In the genomic region with DNA sequence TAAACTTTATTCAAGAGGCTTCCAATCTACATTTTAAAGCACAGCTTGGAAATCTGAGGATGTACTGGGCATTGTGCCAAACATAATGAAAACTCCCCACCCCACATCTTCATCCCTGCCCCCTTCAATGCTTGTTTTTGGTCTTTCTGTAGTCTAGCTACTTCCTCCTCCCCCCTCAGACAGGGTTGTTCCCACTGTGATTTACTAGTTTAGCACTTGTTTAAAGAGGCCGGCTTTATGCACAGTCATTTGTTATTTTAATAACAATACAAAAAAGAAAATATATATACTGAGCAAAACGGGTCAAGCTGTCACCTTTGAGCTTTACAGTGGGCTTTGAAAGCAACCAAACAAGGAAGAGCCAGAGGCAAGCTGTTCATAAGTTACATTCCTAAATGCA, we compare ENCODE assay signal across 20 cellular contexts.
DNase-seq lines count a peak whose midpoint lies in the region; ATAC-seq and TF ChIP-seq lines count a peak whose summit lies in the region.
"Had no signal": no experiment of that assay in that cellular context is flagged by ENCODE, and none has a peak within 500 bp of the region (broad histone marks: within the 10 kb centered on the region; RNA-seq: fewer than 3 reads in every experiment).

No MANE protein-coding gene starts in this region.

- no peak for TF ChIP-seq EP300 in sigmoid colon (IDR thresholded peaks at IDR 0.05)

- TF ChIP-seq POLR2A in sigmoid colon (IDR thresholded peaks at IDR 0.05) = no peak

- H3K27ac ChIP-seq in SJSA1 = peak overlapping the region; percentile 25
- peak overlapping the region in 3 of 4 donors; percentile 53 to 76 (median 76) for H3K27ac ChIP-seq in sigmoid colon
- H3K27ac ChIP-seq: 22Rv1, BLaER1, body of pancreas, suprapubic skin had no signal

- DNase-seq in NCI-H1417 (lab: John Stamatoyannopoulos, UW) (peak in 2 of 3 experiments; percentile 38 to 64), NCI-H1417 treated with DMSO at 0.1 percent for 48 hours (lab: John Stamatoyannopoulos, UW) (no peak), SJSA1 (ENCODE audit: low read depth in 1 of 2, low spot score in 2 of 2) (peak in 1 of 2 experiments; percentile 38), fibroblast of villous mesenchyme (ENCODE audit: low read depth) (peak; percentile 63), sigmoid colon (no peak), DMS53 (lab: John Stamatoyannopoulos, UW) (no peak)
- no peak for DNase-seq in activated T-cell treated with anti-CD3 and anti-CD28 coated beads, Interleukin-2, amount 50 U/mL, for 1 hour
- DNase-seq: activated naive CD4-positive, alpha-beta T cell treated with anti-CD3 and anti-CD28 coated beads, Interleukin-2, amount 50 U/mL, for 16 hours; activated T-cell treated with anti-CD3 and anti-CD28 coated beads for 4 hours; body of pancreas; GF-D8; KG1; NCI-H1092; NCI-H2227 treated with DMSO at 0.1 percent for 48 hours; small intestine had no signal

- ATAC-seq in HG02798 (IDR thresholded peaks at IDR 0.05; ENCODE audit: poor library complexity, unreplicated experiment) = no peak
- ATAC-seq: body of pancreas, GM12878 had no signal

- peaks cover 55% of the 10 kb centered on the region for H3K4me1 ChIP-seq in SJSA1 (replicated peaks)
- H3K4me1 ChIP-seq in sigmoid colon = peaks cover 0 to 78% (median 49%) of the 10 kb centered on the region in 4 donors
- H3K4me1 ChIP-seq: BLaER1, body of pancreas, suprapubic skin had no signal

- intact Hi-C loops in sigmoid colon (cut with DNase I) = loop anchor here (10.0 kb wide), 1 partner anchor 144 kb away; no protein-coding TSS in a partner anchor

- TF ChIP-seq CTCF in fibroblast of villous mesenchyme (IDR thresholded peaks at IDR 0.05; ENCODE audit: insufficient read depth, low read depth, low read length) (no peak), sigmoid colon (IDR thresholded peaks at IDR 0.05) (no peak)

- H3K36me3 ChIP-seq in SJSA1 = no peaks in the 10 kb centered on the region
- no peaks in the 10 kb centered on the region for H3K36me3 ChIP-seq in sigmoid colon
- H3K36me3 ChIP-seq: BLaER1, suprapubic skin had no signal

- 13 to 14% methylated on average over 2 of the region's 2 CpGs for WGBS in sigmoid colon, 2 donors

- H3K9me3 ChIP-seq in SJSA1 (replicated peaks) = no peaks in the 10 kb centered on the region
- H3K9me3 ChIP-seq in sigmoid colon = no peaks in the 10 kb centered on the region
- H3K9me3 ChIP-seq: BLaER1, body of pancreas, suprapubic skin had no signal

- H3K27me3 ChIP-seq in SJSA1 (replicated peaks) (no peaks in the 10 kb centered on the region), sigmoid colon (no peaks in the 10 kb centered on the region)
- H3K27me3 ChIP-seq: BLaER1, body of pancreas, suprapubic skin had no signal

- H3K4me3 ChIP-seq in SJSA1 (no peak overlapping the region), fibroblast of villous mesenchyme (ENCODE audit: low read depth, low read length) (no peak overlapping the region), sigmoid colon (no peak overlapping the region)
- H3K4me3 ChIP-seq: BLaER1, body of pancreas, GM12878, suprapubic skin had no signal

Comparison
In these comparisons a context has a peak if more than half of its experiments do, and no peak if none do; other contexts are left out.
1. DNase-seq: peak in NCI-H1417 (2 of 3) and fibroblast of villous mesenchyme (single experiment); none in NCI-H1417 treated with DMSO at 0.1 percent for 48 hours (single experiment), sigmoid colon (single experiment), activated T-cell treated with anti-CD3 and anti-CD28 coated beads, Interleukin-2, amount 50 U/mL, for 1 hour (single experiment) and DMS53 (single experiment).